In the genomic region with DNA sequence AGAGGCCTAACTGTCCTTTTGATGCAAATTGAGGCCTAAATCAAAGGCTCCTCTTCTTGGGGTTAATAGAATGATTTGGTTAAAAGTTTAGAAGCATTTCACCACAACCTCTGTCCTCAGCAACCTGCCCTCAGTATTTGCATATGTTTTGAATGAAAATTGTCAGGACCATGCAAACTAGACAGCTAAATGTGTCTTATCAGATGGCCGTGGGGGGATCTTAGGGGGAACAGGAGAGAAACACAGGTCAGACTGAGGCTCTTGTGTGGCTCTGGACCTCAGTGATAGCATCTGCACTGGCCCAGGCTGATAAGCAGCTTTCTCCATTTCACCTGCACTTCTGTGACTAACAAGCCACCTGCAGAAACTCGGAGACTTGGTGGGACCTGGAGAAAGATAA, we compare ENCODE assay signal across 33 cellular contexts. TPM values are rescaled to one million over a fixed set of nuclear protein-coding genes. Genes with fewer than 3 reads are reported as not detected.
A peak's percentile ranks its signal among the peaks of the same experiment; 100 is the strongest.
DNase-seq lines count a peak whose midpoint lies in the region; ATAC-seq, FAIRE-seq and TF ChIP-seq lines count a peak whose summit lies in the region.
"Had no signal": no experiment of that assay in that cellular context is flagged by ENCODE, and none has a peak within 500 bp of the region (broad histone marks: within the 10 kb centered on the region; RNA-seq: fewer than 3 reads in every experiment).

No MANE protein-coding gene starts in this region.

- CTCF ChIA-PET in GM12878 (lab: Yijun Ruan, JAX): interaction anchor here (0.8 to 1.6 kb wide), 2 partner anchors 29 to 54 kb away, joined by 3 read pairs; no protein-coding TSS in a partner anchor

- H3K4me3 ChIP-seq in GM06990 (replicated peaks; ENCODE audit: low read depth, low read length) (no peak overlapping the region), GM12878 (no peak overlapping the region), psoas muscle (no peak overlapping the region), MM.1S (ENCODE audit: low read length) (no peak overlapping the region), gastrocnemius medialis (no peak overlapping the region)
- H3K4me3 ChIP-seq: breast epithelium, hepatocyte had no signal

- no peak for TF ChIP-seq RAD21 in GM12878 (IDR thresholded peaks at IDR 0.05; ENCODE audit: insufficient read depth, low read depth, low read length)

- intact Hi-C loops in GM12878 (cut with micrococcal nuclease; ENCODE audit: unreplicated experiment): no loop called here
- intact Hi-C loops in psoas muscle (cut with DNase I): no loop called here
- intact Hi-C loops in gastrocnemius medialis (cut with DNase I; ENCODE audit: low total_unique reads): no loop called here

- no peaks in the 10 kb centered on the region for H3K27me3 ChIP-seq in GM06990 (replicated peaks; ENCODE audit: control insufficient read depth, insufficient read depth, low read length)
- H3K27me3 ChIP-seq in GM12878 (replicated peaks in 1 of 2; ENCODE audit: control insufficient read depth in 2 of 2, insufficient read depth in 2 of 2, low read length in 1 of 2): no peaks in the 10 kb centered on the region
- no peaks in the 10 kb centered on the region for H3K27me3 ChIP-seq in psoas muscle (ENCODE audit: insufficient read depth in 3 of 3, low read length in 2 of 3)
- H3K27me3 ChIP-seq in MM.1S (replicated peaks; ENCODE audit: insufficient read depth, low read length): no peaks in the 10 kb centered on the region
- no peaks in the 10 kb centered on the region for H3K27me3 ChIP-seq in gastrocnemius medialis
- H3K27me3 ChIP-seq: breast epithelium, foreskin keratinocyte, hepatocyte had no signal

- RAD21 ChIA-PET in GM12878 (lab: Charles Lee; ENCODE audit: unreplicated experiment): no interaction called here

- no peak for TF ChIP-seq EP300 in GM12878 (IDR thresholded peaks at IDR 0.05; ENCODE audit: borderline replicate concordance in 1 of 2, control insufficient read depth in 1 of 2, low read depth in 2 of 2, low read length in 2 of 2)

- no peak overlapping the region for H3K4me2 ChIP-seq in GM12878 (ENCODE audit: control insufficient read depth, insufficient read depth)
- H3K4me2 ChIP-seq in MM.1S (ENCODE audit: low read depth, low read length): no peak overlapping the region
- H3K4me2 ChIP-seq: hepatocyte had no signal

- peaks cover 9% of the 10 kb centered on the region for H3K4me1 ChIP-seq in GM12878 (ENCODE audit: control insufficient read depth, insufficient read depth, low read length)
- no peaks in the 10 kb centered on the region for H3K4me1 ChIP-seq in psoas muscle
- H3K4me1 ChIP-seq in MM.1S (ENCODE audit: low read length): no peaks in the 10 kb centered on the region
- H3K4me1 ChIP-seq in gastrocnemius medialis: no peaks in the 10 kb centered on the region
- H3K4me1 ChIP-seq: breast epithelium had no signal

- H3K9ac ChIP-seq in GM12878 (ENCODE audit: control insufficient read depth, insufficient read depth, low read length) (no peak overlapping the region), MM.1S (ENCODE audit: low read length) (no peak overlapping the region)

- WGBS in GM12878 (ENCODE audit: insufficient coverage, insufficient replicate concordance, low lambda C conversion rate, missing lambda C conversion rate): 9% methylated on average over 2 of the region's 2 CpGs
- 67 to 78% (median 69%) methylated on average over 2 of the region's 2 CpGs for WGBS in psoas muscle, 3 donors

- ATAC-seq in GM19463 (IDR thresholded peaks at IDR 0.05; ENCODE audit: unreplicated experiment) (peak; percentile 39), HG03342 (IDR thresholded peaks at IDR 0.05; ENCODE audit: unreplicated experiment) (peak; percentile 60), GM12878 (no peak), psoas muscle (no peak), gastrocnemius medialis (no peak)
- ATAC-seq: foreskin keratinocyte, left lobe of liver had no signal

- SMC1A ChIA-PET in GM12878 (lab: Charles Lee; ENCODE audit: uncharacterized antibody, unreplicated experiment): no interaction called here

- no peaks in the 10 kb centered on the region; the same call in 1 of the 2 replicates for H3F3A ChIP-seq in MM.1S (ENCODE audit: insufficient read depth, low read length)

- no peaks in the 10 kb centered on the region for H3K9me3 ChIP-seq in GM12878 (replicated peaks; ENCODE audit: control insufficient read depth, insufficient read depth, low read length)
- H3K9me3 ChIP-seq in psoas muscle: no peaks in the 10 kb centered on the region
- H3K9me3 ChIP-seq in MM.1S (replicated peaks; ENCODE audit: insufficient read depth, low read length): no peaks in the 10 kb centered on the region
- no peaks in the 10 kb centered on the region for H3K9me3 ChIP-seq in gastrocnemius medialis
- H3K9me3 ChIP-seq: breast epithelium had no signal

- H4K20me1 ChIP-seq in GM12878 (ENCODE audit: control insufficient read depth, insufficient read depth): no peaks in the 10 kb centered on the region
- no peaks in the 10 kb centered on the region for H4K20me1 ChIP-seq in MM.1S (ENCODE audit: insufficient read depth, low read length)

- peak; percentile 25 for DNase-seq in GM06990 (ENCODE audit: extremely low read depth, insufficient read length)
- no peak for DNase-seq in GM12878 (ENCODE audit: low read depth, low spot score)
- no peak for DNase-seq in psoas muscle
- DNase-seq in MM.1S: no peak
- DNase-seq in gastrocnemius medialis: no peak
- no peak for DNase-seq in GM20000 (ENCODE audit: low spot score)
- DNase-seq: activated CD4-positive, alpha-beta T cell treated with anti-CD3 and anti-CD28 coated beads, Interleukin-2, amount 10 ng/mL, durations not matched to agents 7 days and 5 days; activated naive CD4-positive, alpha-beta T cell treated with anti-CD3 and anti-CD28 coated beads, Interleukin-2, amount 10 ng/mL, durations not matched to agents 7 days and 5 days; AML-193; amygdala; CD8-positive, alpha-beta memory T cell; effector memory CD4-positive, alpha-beta T cell; foreskin keratinocyte; GF-D8; H7; KG1; MV-4-11; NCI-H1694; occipital lobe; substantia nigra; WERI-Rb-1 had no signal

- in situ Hi-C loops in GM12878 (cut with MboI): no loop called here
- in situ Hi-C loops in gastrocnemius medialis (cut with MboI; ENCODE audit: low sequenced_read_pairs in 4 of 4): no loop called here

- no peaks in the 10 kb centered on the region for H3K36me3 ChIP-seq in GM06990 (ENCODE audit: control insufficient read depth, insufficient read depth, low read length)
- no peaks in the 10 kb centered on the region for H3K36me3 ChIP-seq in GM12878 (ENCODE audit: control insufficient read depth in 2 of 2, insufficient read depth in 2 of 2, low read length in 1 of 2)
- H3K36me3 ChIP-seq in psoas muscle (ENCODE audit: insufficient read depth in 1 of 2, low read depth in 1 of 2): no peaks in the 10 kb centered on the region
- no peaks in the 10 kb centered on the region for H3K36me3 ChIP-seq in MM.1S (replicated peaks; ENCODE audit: insufficient read depth, low read length)
- H3K36me3 ChIP-seq in gastrocnemius medialis: no peaks in the 10 kb centered on the region
- H3K36me3 ChIP-seq: breast epithelium, WERI-Rb-1 had no signal

- no TSS peak for BruUV-seq in GM12878 (replicated peaks; lab: Mats Ljungman, UMichigan)

- no peak for FAIRE-seq in GM12878 (lab: Jason Lieb, UNC)
- FAIRE-seq: A204.1, HTR-8/SVneo had no signal

- H2AFZ ChIP-seq in GM12878 (ENCODE audit: control insufficient read depth, low read depth, low read length): no peak overlapping the region
- no peak overlapping the region for H2AFZ ChIP-seq in MM.1S (ENCODE audit: low read length)
- H2AFZ ChIP-seq: hepatocyte had no signal

- TF ChIP-seq POLR2A in GM12878 (IDR thresholded peaks at IDR 0.05; ENCODE audit: low read depth, low read length) (no peak), gastrocnemius medialis (IDR thresholded peaks at IDR 0.05) (no peak)

- H3K79me2 ChIP-seq in GM12878 (ENCODE audit: control insufficient read depth, insufficient read depth, low read length): no peaks in the 10 kb centered on the region
- H3K79me2 ChIP-seq in MM.1S (ENCODE audit: low read length): no peaks in the 10 kb centered on the region
- H3K79me2 ChIP-seq: hepatocyte had no signal

- TF ChIP-seq CTCF in GM06990 (IDR thresholded peaks at IDR 0.05; ENCODE audit: insufficient read depth, low read length, poor library complexity, severe bottlenecking) (no peak), GM12878 (IDR thresholded peaks at IDR 0.05 in 2 of 3, conservative IDR thresholded peaks at IDR 0.05 in 1 of 3; ENCODE audit: control insufficient read depth in 2 of 3, extremely low read depth in 1 of 3, insufficient read depth in 1 of 3, low read depth in 3 of 3, low read length in 3 of 3) (no peak), psoas muscle (IDR thresholded peaks at IDR 0.05) (no peak), MM.1S (IDR thresholded peaks at IDR 0.05; ENCODE audit: low read length) (no peak), gastrocnemius medialis (IDR thresholded peaks at IDR 0.05 in 4 of 5, conservative IDR thresholded peaks at IDR 0.05 in 1 of 5) (no peak), GM20000 (IDR thresholded peaks at IDR 0.05; ENCODE audit: extremely low read depth, missing control alignments) (no peak)

- H3K9me2 ChIP-seq in MM.1S (replicated peaks; ENCODE audit: insufficient read depth, low read length): no peaks in the 10 kb centered on the region

- POLR2A ChIA-PET in GM12878 (lab: Charles Lee): interaction anchor here (0.7 kb wide), 1 partner anchor 315 kb away, joined by 3 read pairs; no protein-coding TSS in a partner anchor

- H3K27ac ChIP-seq in GM12878 (ENCODE audit: control insufficient read depth, insufficient read depth) (no peak overlapping the region), psoas muscle (no peak overlapping the region), MM.1S (ENCODE audit: low read length) (no peak overlapping the region), gastrocnemius medialis (no peak overlapping the region)
- H3K27ac ChIP-seq: breast epithelium, foreskin keratinocyte, hepatocyte, RWPE1, WERI-Rb-1 had no signal

TF ChIP-seq in GM12878, 131 proteins besides CTCF, POLR2A, EP300 and RAD21 (continues in another document):
- no peak for TF ChIP-seq BACH1 (IDR thresholded peaks at IDR 0.05; ENCODE audit: borderline replicate concordance)

RNA-seq across cellular contexts. Expression of a gene that starts 49.0 kb away (rescaled TPM):
- total RNA-seq in GM12878 (2013; cell fraction: nucleolus; rRNA removed): not detected in 2 replicates
- total RNA-seq in GM12878 (2014; rRNA removed) (not detected in 2 replicates), GM12878 (2014; rRNA removed; fragmentation: Illumina TruSeq; extraction: Trizol) (not detected in 2 replicates), GM12878 (2021) (not detected in 2 replicates), psoas muscle (not detected), gastrocnemius medialis (not detected)
- polyA plus RNA-seq in GM12878 (2011; ENCODE audit: low read depth): not detected
- polyA plus RNA-seq in GM12878 (2011; rRNA removed) (not detected in 2 replicates), GM12878 (2014; fragmentation: Illumina TruSeq; extraction: Trizol) (not detected in 2 replicates), GM12878 (2014; fragmentation: Nextera tagmentation; extraction: Ambion mirVana) (not detected), GM12878 (2014; rRNA removed) (not detected in 2 replicates), GM12878 (2016; fragmentation: Nextera tagmentation; extraction: Ambion mirVana) (not detected), psoas muscle (not detected)
- polyA plus RNA-seq in GM12878 (2011; cell fraction: cytosol; rRNA removed): not detected in 2 replicates
- polyA plus RNA-seq in GM12878 (2011; cell fraction: nucleus; rRNA removed): 0.04 TPM in 1 of 2 replicates, not detected in the other
- not detected in 2 replicates for polyA plus RNA-seq in GM12878 (2012)
- polyA minus RNA-seq in GM12878 (2011; rRNA and poly(A)+ RNA removed): not detected in 2 replicates
- polyA minus RNA-seq in GM12878 (2011; cell fraction: cytosol; rRNA and poly(A)+ RNA removed): not detected in 2 replicates
- not detected in 2 replicates for polyA minus RNA-seq in GM12878 (2011; cell fraction: nucleus; rRNA and poly(A)+ RNA removed)
- total RNA-seq: activated CD4-positive, alpha-beta T cell treated with anti-CD3 and anti-CD28 coated beads, Interleukin-2, amount 10 ng/mL, durations not matched to agents 7 days and 5 days; activated T-helper 1 cell treated with anti-CD3 and anti-CD28 coated beads, Interleukin-12 subunit alpha, Interleukin-12 subunit beta, Interleukin-2, Interleukin-4 antibody, amounts not matched to agents 30 ng/mL and 10 ng/mL and 1 ng/mL, durations not matched to agents 14 hours and 24 hours and 36 hours; CD8-positive, alpha-beta memory T cell; foreskin keratinocyte; hepatocyte; left lobe of liver; mesenteric fat pad; occipital lobe; urinary bladder had no signal
- polyA plus RNA-seq: CD8-positive, alpha-beta memory T cell; esophagus; foreskin keratinocyte; hepatocyte; urinary bladder had no signal

Comparison
In these comparisons a context has a peak if more than half of its experiments do, and no peak if none do; other contexts are left out.
1. ATAC-seq: peak in GM19463 (single experiment) and HG03342 (single experiment); none in GM12878 (single experiment), psoas muscle (0 of 4) and gastrocnemius medialis (0 of 2).